16 cellular contexts compared by ENCODE assay signal in the genomic region with DNA sequence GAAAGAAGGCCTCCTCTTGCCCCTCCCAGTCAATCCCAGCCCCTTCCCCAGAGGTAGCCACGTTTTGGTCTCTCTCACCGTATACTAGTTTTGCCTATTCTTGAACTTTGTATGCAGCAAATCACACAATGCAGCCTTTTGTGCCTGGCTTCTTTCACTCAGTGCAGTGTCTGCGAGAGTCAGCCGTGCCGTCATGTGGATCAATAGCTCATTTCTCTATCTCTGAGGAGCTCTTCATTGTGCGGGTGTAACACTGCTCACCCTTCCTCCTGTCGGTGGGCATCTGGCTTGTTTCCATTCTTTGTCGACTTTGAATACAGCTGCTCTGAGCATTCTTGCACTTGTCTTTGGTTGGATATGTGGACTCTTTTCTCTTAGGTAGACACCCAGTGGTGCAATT.
"Had no signal": no experiment of that assay in that cellular context is flagged by ENCODE, and none has a peak within 500 bp of the region (broad histone marks: within the 10 kb centered on the region; RNA-seq: fewer than 3 reads in every experiment).

No MANE protein-coding gene starts in this region.

- H3K4me1 ChIP-seq: left ventricle myocardium inferior, tibial artery, vagina had no signal

- H3K36me3 ChIP-seq: cardiac muscle cell, left ventricle myocardium inferior, tibial artery, vagina had no signal

- H3K9me3 ChIP-seq: left ventricle myocardium inferior, tibial artery, vagina had no signal

- ATAC-seq: activated CD4-positive, alpha-beta T cell treated with anti-CD3 and anti-CD28 coated beads for 36 hours; activated naive CD4-positive, alpha-beta T cell treated with anti-CD3 and anti-CD28 coated beads, Interleukin-2, amount 50 U/mL, for 72 hours; activated T-cell treated with anti-CD3 and anti-CD28 coated beads, Interleukin-2, amount 50 U/mL, for 4 hours; esophagus mucosa; stimulated activated effector memory CD8-positive, alpha-beta T cell treated with anti-CD3 and anti-CD28 coated beads, Interleukin-12 subunit alpha, Interleukin-12 subunit beta, amount 100 ng/mL, for 72 hours had no signal

- H3K27ac ChIP-seq: cardiac muscle cell, hepatocyte, left ventricle myocardium inferior, tibial artery, vagina had no signal

- H3K27me3 ChIP-seq: cardiac muscle cell, hepatocyte, vagina had no signal

- DNase-seq: activated CD4-positive, alpha-beta memory T cell treated with anti-CD3 and anti-CD28 coated beads for 36 hours; activated CD4-positive, alpha-beta T cell treated with anti-CD3 and anti-CD28 coated beads for 36 hours; activated gamma-delta T cell; activated T-cell treated with anti-CD3 and anti-CD28 coated beads, Interleukin-2, amount 50 U/mL, for 4 hours; islet precursor cell; left ventricle myocardium inferior; mesenchymal stem cell; stimulated activated CD4-positive, alpha-beta T cell treated with anti-CD3 and anti-CD28 coated beads, Interleukin-12 subunit alpha, Interleukin-12 subunit beta, amount 100 ng/mL, for 4 hours; T-helper 2 cell had no signal

- H3K4me3 ChIP-seq: cardiac muscle cell, hepatocyte, left ventricle myocardium inferior, tibial artery, vagina had no signal
